9 cellular contexts compared by ENCODE assay signal in the genomic region with DNA sequence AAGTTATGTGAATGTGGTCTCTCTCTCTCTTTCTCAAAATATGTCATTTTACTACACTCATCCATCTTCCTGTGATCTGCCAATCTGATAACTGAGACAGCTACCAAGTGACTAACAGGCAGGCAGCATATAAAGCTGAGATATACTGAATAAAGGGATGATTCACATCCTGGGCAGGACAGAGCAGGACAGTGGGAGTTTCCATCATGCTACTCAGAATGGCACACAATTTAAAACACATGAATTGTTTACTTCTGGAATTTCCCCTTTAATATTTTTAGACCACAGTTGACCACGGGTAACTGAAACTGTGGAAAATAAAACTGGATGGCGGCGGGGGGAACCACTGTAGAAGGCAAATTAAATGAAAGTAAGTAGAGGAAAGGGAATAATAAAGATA. TPM values are rescaled to one million over a fixed set of nuclear protein-coding genes. Genes with fewer than 3 reads are reported as not detected.
DNase-seq lines count a peak whose midpoint lies in the region; ATAC-seq, FAIRE-seq and TF ChIP-seq lines count a peak whose summit lies in the region.
"Had no signal": no experiment of that assay in that cellular context is flagged by ENCODE, and none has a peak within 500 bp of the region (broad histone marks: within the 10 kb centered on the region; RNA-seq: fewer than 3 reads in every experiment).

No MANE protein-coding gene starts in this region.

- no peak overlapping the region for H3K9ac ChIP-seq in HepG2 (ENCODE audit: insufficient read depth, low read depth, low read length)
- H3K9ac ChIP-seq in mesenchymal stem cell (ENCODE audit: low read length), result peak overlapping the region; percentile 54

- peak in 3 of 4 donors; percentile 29 to 73 (median 65) for ATAC-seq in right lobe of liver
- no peak for ATAC-seq in HepG2
- ATAC-seq in HG03039 (IDR thresholded peaks at IDR 0.05; ENCODE audit: unreplicated experiment), result peak; percentile 78
- ATAC-seq in SK-N-SH treated with all-trans-retinoic acid at 6 μM for 48 hours, result peak; percentile 100
- ATAC-seq in GM19455 (IDR thresholded peaks at IDR 0.05; ENCODE audit: unreplicated experiment), result no peak
- no peak for ATAC-seq in CD4-positive, alpha-beta T cell (ENCODE audit: poor library complexity)

- TF ChIP-seq EP300 in HepG2 (IDR thresholded peaks at IDR 0.05; ENCODE audit: low read depth in 2 of 2, low read length in 2 of 2), result no peak
- no peak for TF ChIP-seq EP300 in HepG2 (CRISPR knock-in tag; IDR thresholded peaks at IDR 0.05; ENCODE audit: borderline replicate concordance)

- CTCF ChIA-PET in HepG2 (lab: Yijun Ruan, JAX; ENCODE audit: low intra/inter-chr PET ratio, low total read pairs), result no interaction called here
- CTCF ChIA-PET in CD4-positive, alpha-beta T cell (lab: Charles Lee), result no interaction called here

- H3K4me2 ChIP-seq in HepG2 (ENCODE audit: low read depth, low read length) (no peak overlapping the region), mesenchymal stem cell (ENCODE audit: low read length, poor library complexity, severe bottlenecking) (no peak overlapping the region)

- H3K4ac ChIP-seq in mesenchymal stem cell (ENCODE audit: low read depth in 1 of 2, low read length in 2 of 2), result no peak overlapping the region

- intact Hi-C loops in right lobe of liver (cut with DNase I) (no loop called here), HepG2 (cut with micrococcal nuclease; ENCODE audit: unreplicated experiment) (no loop called here)
- intact Hi-C loops in CD4-positive, alpha-beta T cell (cut with DNase I, micrococcal nuclease), result no loop called here

- no peaks in the 10 kb centered on the region for H3K9me3 Mint-ChIP-seq in CD4-positive, alpha-beta T cell
- H3K9me3 Mint-ChIP-seq: activated naive CD8-positive, alpha-beta T cell treated with anti-CD3 and anti-CD28 coated beads, Interleukin-2, amount 10 ng/mL, durations not matched to agents 7 days and 5 days had no signal

- no peak overlapping the region for H4K91ac ChIP-seq in mesenchymal stem cell (ENCODE audit: low read length)

- H3K4me1 ChIP-seq in right lobe of liver (no peaks in the 10 kb centered on the region), HepG2 (ENCODE audit: insufficient read depth, low read length) (no peaks in the 10 kb centered on the region), mesenchymal stem cell (ENCODE audit: control insufficient read depth, insufficient read depth, low read depth, low read length) (peaks cover 6% of the 10 kb centered on the region)

- no peak overlapping the region for H4K8ac ChIP-seq in mesenchymal stem cell (ENCODE audit: low read length)

- no peak overlapping the region for H2AK5ac ChIP-seq in mesenchymal stem cell (ENCODE audit: low read length, severe bottlenecking)

- H2BK15ac ChIP-seq in mesenchymal stem cell (ENCODE audit: low read depth, poor library complexity, severe bottlenecking), result no peak overlapping the region

- H2BK12ac ChIP-seq in mesenchymal stem cell (ENCODE audit: low read length in 2 of 2), result no peak overlapping the region

- TF ChIP-seq POLR2A in right lobe of liver (IDR thresholded peaks at IDR 0.05) (no peak), HepG2 (IDR thresholded peaks at IDR 0.05; ENCODE audit: insufficient read depth in 1 of 2, low read depth in 2 of 2, low read length in 2 of 2) (no peak)

- no peak overlapping the region for H3K27ac Mint-ChIP-seq in CD4-positive, alpha-beta T cell
- H3K27ac Mint-ChIP-seq: activated naive CD8-positive, alpha-beta T cell treated with anti-CD3 and anti-CD28 coated beads, Interleukin-2, amount 10 ng/mL, durations not matched to agents 7 days and 5 days had no signal

- in situ Hi-C loops in HepG2 (cut with HindIII; ENCODE audit: extremely low pct_ligation_motif_present, low pct_unique_long_range_greater_than_20kb), result no loop called here

- no peak for DNase-seq in right lobe of liver
- DNase-seq in HepG2 (ENCODE audit: low spot score), result no peak
- DNase-seq in mesenchymal stem cell, result peak; percentile 93
- no peak for DNase-seq in GM19240 (ENCODE audit: insufficient read length, low spot score)
- no peak for DNase-seq in CD4-positive, alpha-beta T cell
- DNase-seq: activated naive CD8-positive, alpha-beta T cell treated with anti-CD3 and anti-CD28 coated beads, Interleukin-2, amount 10 ng/mL, durations not matched to agents 7 days and 5 days had no signal

- no peaks in the 10 kb centered on the region for H3K27me3 ChIP-seq in right lobe of liver
- H3K27me3 ChIP-seq in HepG2 (ENCODE audit: control insufficient read depth in 1 of 2, insufficient read depth in 2 of 2, low read length in 2 of 2), result no peaks in the 10 kb centered on the region; a peak in 2 of 5 replicates
- no peaks in the 10 kb centered on the region for H3K27me3 ChIP-seq in mesenchymal stem cell (ENCODE audit: control insufficient read depth in 1 of 2, insufficient read depth in 1 of 2, low read length in 2 of 2)
- peaks cover 4% of the 10 kb centered on the region for H3K27me3 ChIP-seq in CD4-positive, alpha-beta T cell (ENCODE audit: control insufficient read depth, insufficient read depth, low read length)

- H3K23ac ChIP-seq in mesenchymal stem cell (ENCODE audit: low read length in 2 of 2), result no peak overlapping the region

- H3K79me2 ChIP-seq in HepG2 (ENCODE audit: insufficient read depth, low read length), result no peaks in the 10 kb centered on the region

- no peak overlapping the region for H3K14ac ChIP-seq in mesenchymal stem cell (ENCODE audit: low read length in 2 of 2)

- no peak overlapping the region for H2BK120ac ChIP-seq in mesenchymal stem cell (ENCODE audit: low read depth, low read length)

- H2AFZ ChIP-seq in HepG2 (ENCODE audit: low read length) (no peak overlapping the region), mesenchymal stem cell (ENCODE audit: low read depth, low read length) (no peak overlapping the region)

- peaks cover 40% of the 10 kb centered on the region for H3K27me3 Mint-ChIP-seq in CD4-positive, alpha-beta T cell

- no peak overlapping the region for H3K27ac ChIP-seq in right lobe of liver
- no peak overlapping the region for H3K27ac ChIP-seq in HepG2 (ENCODE audit: extremely low read length, insufficient read depth, low read length)
- no peak overlapping the region for H3K27ac ChIP-seq in mesenchymal stem cell (ENCODE audit: low read length, poor library complexity, severe bottlenecking)
- H3K27ac ChIP-seq in CD4-positive, alpha-beta T cell (ENCODE audit: low read depth, low read length), result no peak overlapping the region

- H3K4me3 ChIP-seq in right lobe of liver (no peak overlapping the region), HepG2 (replicated peaks in 1 of 3; ENCODE audit: insufficient read depth in 1 of 3, low read depth in 2 of 3, low read length in 3 of 3) (no peak overlapping the region), mesenchymal stem cell (ENCODE audit: insufficient read depth in 1 of 2, low read depth in 1 of 2, low read length in 2 of 2) (no peak overlapping the region)

- H3K4me1 Mint-ChIP-seq in CD4-positive, alpha-beta T cell (ENCODE audit: low read depth), result no peaks in the 10 kb centered on the region
- H3K4me1 Mint-ChIP-seq: activated naive CD8-positive, alpha-beta T cell treated with anti-CD3 and anti-CD28 coated beads, Interleukin-2, amount 10 ng/mL, durations not matched to agents 7 days and 5 days had no signal

- BruUV-seq in HepG2 (replicated peaks; lab: Mats Ljungman, UMichigan), result no TSS peak

- POLR2A ChIA-PET in HepG2 (lab: Yijun Ruan, JAX), result no interaction called here
- POLR2A ChIA-PET in CD4-positive, alpha-beta T cell (lab: Charles Lee), result no interaction called here

- H2BK5ac ChIP-seq in mesenchymal stem cell (ENCODE audit: low read depth, low read length, poor library complexity, severe bottlenecking), result no peak overlapping the region

- no peaks in the 10 kb centered on the region for H4K20me1 ChIP-seq in HepG2 (ENCODE audit: insufficient read depth, low read length)

- no peak for TF ChIP-seq CTCF in right lobe of liver (IDR thresholded peaks at IDR 0.05)
- TF ChIP-seq CTCF in HepG2 (CRISPR knock-in tag; IDR thresholded peaks at IDR 0.05), result no peak
- no peak for TF ChIP-seq CTCF in CD4-positive, alpha-beta T cell (IDR thresholded peaks at IDR 0.05)

- H3K9me3 ChIP-seq in right lobe of liver, result no peaks in the 10 kb centered on the region
- no peaks in the 10 kb centered on the region for H3K9me3 ChIP-seq in HepG2 (ENCODE audit: low read length)
- H3K9me3 ChIP-seq in mesenchymal stem cell (ENCODE audit: control insufficient read depth, low read length), result no peaks in the 10 kb centered on the region
- no peaks in the 10 kb centered on the region for H3K9me3 ChIP-seq in CD4-positive, alpha-beta T cell (ENCODE audit: control insufficient read depth, low read length)

- no peaks in the 10 kb centered on the region for H3K36me3 Mint-ChIP-seq in CD4-positive, alpha-beta T cell (ENCODE audit: low read depth)
- H3K36me3 Mint-ChIP-seq: activated naive CD8-positive, alpha-beta T cell treated with anti-CD3 and anti-CD28 coated beads, Interleukin-2, amount 10 ng/mL, durations not matched to agents 7 days and 5 days had no signal

- WGBS in right lobe of liver (ENCODE audit: insufficient coverage, low coverage, low lambda C conversion rate, missing lambda C conversion rate), result 39% methylated on average over 3 of the region's 3 CpGs
- 0% methylated on average over 3 of the region's 3 CpGs for whole genome bisulfite sequencing in HepG2 (ENCODE audit: low lambda C conversion rate)
- no CpG with 5 or more reads among the region's 3 CpGs for whole genome bisulfite sequencing in mesenchymal stem cell

- FAIRE-seq in HepG2 (lab: Jason Lieb, UNC), result no peak

- H3K36me3 ChIP-seq in right lobe of liver, result no peaks in the 10 kb centered on the region
- H3K36me3 ChIP-seq in HepG2 (replicated peaks in 1 of 2; ENCODE audit: control insufficient read depth in 1 of 2, insufficient read depth in 2 of 2, low read length in 2 of 2), result no peaks in the 10 kb centered on the region
- no peaks in the 10 kb centered on the region for H3K36me3 ChIP-seq in mesenchymal stem cell (ENCODE audit: control insufficient read depth in 1 of 2, insufficient read depth in 2 of 2, low read depth in 1 of 2, low read length in 2 of 2)

- no peak for TF ChIP-seq RAD21 in HepG2 (CRISPR knock-in tag; IDR thresholded peaks at IDR 0.05)

- no peaks in the 10 kb centered on the region for H3K79me1 ChIP-seq in mesenchymal stem cell (replicated peaks; ENCODE audit: low read length, poor library complexity, severe bottlenecking)

- no peak overlapping the region for H3K18ac ChIP-seq in mesenchymal stem cell (ENCODE audit: low read depth in 1 of 2, low read length in 2 of 2)

- no peak overlapping the region for H3K4me3 Mint-ChIP-seq in CD4-positive, alpha-beta T cell
- H3K4me3 Mint-ChIP-seq: activated naive CD8-positive, alpha-beta T cell treated with anti-CD3 and anti-CD28 coated beads, Interleukin-2, amount 10 ng/mL, durations not matched to agents 7 days and 5 days had no signal

RNA-seq across cellular contexts. Expression of gene DCTD, which starts 58.6 kb away (rescaled TPM):
- total RNA-seq in right lobe of liver, result 10 to 100 TPM; 45.7 to 61.3 (median 51.2) TPM
- 67.2 and 85.1 TPM in 2 replicates for total RNA-seq in HepG2 (2016; rRNA removed; fragmentation: Illumina TruSeq; extraction: Trizol)
- 93.2 and 97.9 TPM in 2 replicates for total RNA-seq in HepG2 (2016; cell fraction: cytosol; rRNA removed; fragmentation: Illumina TruSeq; extraction: Trizol; ENCODE audit: low read depth)
- 65.6 and 88.0 TPM in 2 replicates for total RNA-seq in HepG2 (2016; cell fraction: insoluble cytoplasmic fraction; rRNA removed; fragmentation: Illumina TruSeq; extraction: Trizol)
- 145 and 146 TPM in 2 replicates for total RNA-seq in HepG2 (2016; cell fraction: membrane; rRNA removed; fragmentation: Illumina TruSeq; extraction: Trizol)
- total RNA-seq in HepG2 (2016; cell fraction: nucleus; rRNA removed; fragmentation: Illumina TruSeq; extraction: Trizol), result 60.7 and 77.4 TPM in 2 replicates
- polyA plus RNA-seq in HepG2 (2011; rRNA removed), result 94.2 and 95.3 TPM in 2 replicates
- 90.5 and 102 TPM in 2 replicates for polyA plus RNA-seq in HepG2 (2011; cell fraction: cytosol; rRNA removed)
- polyA plus RNA-seq in HepG2 (2011; cell fraction: nucleus; rRNA removed), result 153 and 172 TPM in 2 replicates
- polyA plus RNA-seq in HepG2 (2012), result 117 and 124 TPM in 2 replicates
- 108 and 123 TPM in 2 replicates for polyA plus RNA-seq in HepG2 (2016; cell fraction: cytosol; fragmentation: Illumina TruSeq; extraction: Trizol; ENCODE audit: low read depth)
- polyA plus RNA-seq in HepG2 (2016; cell fraction: insoluble cytoplasmic fraction; fragmentation: Illumina TruSeq; extraction: Trizol; ENCODE audit: low read depth), result 93.0 and 99.9 TPM in 2 replicates
- polyA plus RNA-seq in HepG2 (2016; cell fraction: membrane; fragmentation: Illumina TruSeq; extraction: Trizol; ENCODE audit: low read depth), result 161 and 166 TPM in 2 replicates
- polyA plus RNA-seq in HepG2 (2016; cell fraction: nucleus; fragmentation: Illumina TruSeq; extraction: Trizol; ENCODE audit: insufficient read depth, low read depth), result 128 and 143 TPM in 2 replicates
- 48.3 and 75.7 TPM in 2 replicates for polyA minus RNA-seq in HepG2 (2011; rRNA and poly(A)+ RNA removed; ENCODE audit: low replicate concordance)
- polyA minus RNA-seq in HepG2 (2011; cell fraction: cytosol; rRNA and poly(A)+ RNA removed), result 40.4 and 40.8 TPM in 2 replicates
- polyA minus RNA-seq in HepG2 (2011; cell fraction: nucleus; rRNA and poly(A)+ RNA removed), result 85.5 and 94.6 TPM in 2 replicates
- 129 TPM for polyA plus RNA-seq in mesenchymal stem cell (2013, experiment 1 of 2)
- polyA plus RNA-seq in mesenchymal stem cell (2013, experiment 2 of 2), result 133 TPM
- total RNA-seq in CD4-positive, alpha-beta T cell, result 10 to 100 TPM; 49.4 to 54.3 TPM

Comparison
In these comparisons a context has a peak if more than half of its experiments do, and no peak if none do; other contexts are left out.
1. ATAC-seq: peak in right lobe of liver (3 of 4), HG03039 (single experiment) and SK-N-SH treated with all-trans-retinoic acid at 6 μM for 48 hours (single experiment); none in HepG2 (single experiment), GM19455 (single experiment) and CD4-positive, alpha-beta T cell (single experiment).